In genomic region chr7:157459966-157460365, GRCh38 we compare ENCODE assay signal across 17 cellular contexts.
"Had no signal": no experiment of that assay in that cellular context is flagged by ENCODE, and none has a peak within 500 bp of the region (broad histone marks: within the 10 kb centered on the region; RNA-seq: fewer than 3 reads in every experiment).

No MANE protein-coding gene starts in this region.

- H3K4me1 ChIP-seq: heart left ventricle, tibial artery, upper lobe of left lung, uterus had no signal

- H3K4me3 Mint-ChIP-seq: mesothelial cell of epicardium; natural killer cell; stimulated activated effector memory CD8-positive, alpha-beta T cell treated with anti-CD3 and anti-CD28 coated beads, Interleukin-12 subunit alpha, Interleukin-12 subunit beta, amount 100 ng/mL, for 72 hours had no signal

- H3K4me3 ChIP-seq: dorsolateral prefrontal cortex, heart left ventricle, tibial artery, upper lobe of left lung, uterus had no signal

- H3K9me3 Mint-ChIP-seq: mesothelial cell of epicardium; natural killer cell; stimulated activated effector memory CD8-positive, alpha-beta T cell treated with anti-CD3 and anti-CD28 coated beads, Interleukin-12 subunit alpha, Interleukin-12 subunit beta, amount 100 ng/mL, for 72 hours had no signal

- H3K4me1 Mint-ChIP-seq: natural killer cell had no signal

- DNase-seq: cortex of kidney; effector CD8-positive, alpha-beta T cell; heart left ventricle; hippocampal formation; kidney glomerular epithelial cell; natural killer cell; occipital lobe; small intestine; stimulated activated CD4-positive, alpha-beta T cell treated with anti-CD3 and anti-CD28 coated beads, Interleukin-4, amount 100 ng/mL, for 1 hour; stimulated activated CD8-positive, alpha-beta memory T cell treated with anti-CD3 and anti-CD28 coated beads, Interleukin-4, amount 100 ng/mL, for 48 hours; stimulated activated naive CD8-positive, alpha-beta T cell treated with anti-CD3 and anti-CD28 coated beads, Interleukin-15, Interleukin-2, amounts not matched to agents 100 U/mL and 50 U/mL, for 24 hours; tibial artery; uterus had no signal

- H3K36me3 Mint-ChIP-seq: mesothelial cell of epicardium; natural killer cell; stimulated activated effector memory CD8-positive, alpha-beta T cell treated with anti-CD3 and anti-CD28 coated beads, Interleukin-12 subunit alpha, Interleukin-12 subunit beta, amount 100 ng/mL, for 72 hours had no signal

- H3K36me3 ChIP-seq: heart left ventricle, tibial artery, upper lobe of left lung, uterus had no signal

- H3K9me3 ChIP-seq: heart left ventricle, tibial artery, upper lobe of left lung, uterus had no signal

- H3K27ac Mint-ChIP-seq: mesothelial cell of epicardium; natural killer cell; stimulated activated effector memory CD8-positive, alpha-beta T cell treated with anti-CD3 and anti-CD28 coated beads, Interleukin-12 subunit alpha, Interleukin-12 subunit beta, amount 100 ng/mL, for 72 hours had no signal

- H3K27me3 ChIP-seq: upper lobe of left lung, uterus had no signal

- H3K27ac ChIP-seq: dorsolateral prefrontal cortex, heart left ventricle, tibial artery, upper lobe of left lung, uterus had no signal
